ENCODE assay signal across 15 cellular contexts in genomic region chr3:193787496-193787870, GRCh38.
"Had no signal": no experiment of that assay in that cellular context is flagged by ENCODE, and none has a peak within 500 bp of the region (broad histone marks: within the 10 kb centered on the region; RNA-seq: fewer than 3 reads in every experiment).

No MANE protein-coding gene starts in this region.

- H3K36me3 Mint-ChIP-seq: activated naive CD4-positive, alpha-beta T cell treated with anti-CD3 and anti-CD28 coated beads, Interleukin-2, amount 50 U/mL, for 24 hours; activated naive CD8-positive, alpha-beta T cell treated with anti-CD3 and anti-CD28 coated beads, Interleukin-2, amount 10 ng/mL, durations not matched to agents 7 days and 5 days; brain had no signal

- DNase-seq: activated CD4-positive, alpha-beta T cell treated with anti-CD3 and anti-CD28 coated beads, Interleukin-2, amount 50 U/mL, for 4 hours; activated effector memory CD4-positive, alpha-beta T cell treated with anti-CD3 and anti-CD28 coated beads, Interleukin-2, amount 50 U/mL, for 16 hours; activated naive CD4-positive, alpha-beta T cell; activated naive CD8-positive, alpha-beta T cell treated with anti-CD3 and anti-CD28 coated beads, Interleukin-2, amount 10 ng/mL, durations not matched to agents 7 days and 5 days; activated T-cell treated with anti-CD3 and anti-CD28 coated beads, Interleukin-2, amount 50 U/mL, for 1 hour; central memory CD4-positive, alpha-beta T cell; NCI-H1436 treated with DMSO at 0.1 percent for 48 hours; T1000 had no signal

- H3K27ac ChIP-seq: PC-9 had no signal

- H2AFZ ChIP-seq: PC-9 had no signal

- H3K4me3 Mint-ChIP-seq: activated CD4-positive, alpha-beta T cell treated with anti-CD3 and anti-CD28 coated beads, Interleukin-2, amount 10 ng/mL, durations not matched to agents 24 days and 14 days; activated CD8-positive, alpha-beta T cell treated with anti-CD3 and anti-CD28 coated beads for 36 hours; activated naive CD4-positive, alpha-beta T cell treated with anti-CD3 and anti-CD28 coated beads, Interleukin-2, amount 50 U/mL, for 24 hours; activated naive CD8-positive, alpha-beta T cell treated with anti-CD3 and anti-CD28 coated beads, Interleukin-2, amount 10 ng/mL, durations not matched to agents 7 days and 5 days; activated T-cell treated with anti-CD3 and anti-CD28 coated beads, Interleukin-2, amount 50 U/mL, for 72 hours; activated T-helper 17 cell treated with anti-CD3 and anti-CD28 coated beads, Interleukin-2, amount 50 U/mL, for 72 hours had no signal

- H3K27ac Mint-ChIP-seq: activated CD4-positive, alpha-beta T cell treated with anti-CD3 and anti-CD28 coated beads, Interleukin-2, amount 10 ng/mL, durations not matched to agents 24 days and 14 days; activated CD8-positive, alpha-beta T cell treated with anti-CD3 and anti-CD28 coated beads for 36 hours; activated naive CD4-positive, alpha-beta T cell treated with anti-CD3 and anti-CD28 coated beads, Interleukin-2, amount 50 U/mL, for 24 hours; activated naive CD8-positive, alpha-beta T cell treated with anti-CD3 and anti-CD28 coated beads, Interleukin-2, amount 10 ng/mL, durations not matched to agents 7 days and 5 days; activated T-cell treated with anti-CD3 and anti-CD28 coated beads, Interleukin-2, amount 50 U/mL, for 72 hours; activated T-helper 17 cell treated with anti-CD3 and anti-CD28 coated beads, Interleukin-2, amount 50 U/mL, for 72 hours had no signal

- H3K4me3 ChIP-seq: PC-9 had no signal

- H3K9me3 Mint-ChIP-seq: activated CD4-positive, alpha-beta T cell treated with anti-CD3 and anti-CD28 coated beads, Interleukin-2, amount 10 ng/mL, durations not matched to agents 24 days and 14 days; activated CD8-positive, alpha-beta T cell treated with anti-CD3 and anti-CD28 coated beads for 36 hours; activated naive CD4-positive, alpha-beta T cell treated with anti-CD3 and anti-CD28 coated beads, Interleukin-2, amount 50 U/mL, for 24 hours; activated naive CD8-positive, alpha-beta T cell treated with anti-CD3 and anti-CD28 coated beads, Interleukin-2, amount 10 ng/mL, durations not matched to agents 7 days and 5 days; activated T-cell treated with anti-CD3 and anti-CD28 coated beads, Interleukin-2, amount 50 U/mL, for 72 hours; activated T-helper 17 cell treated with anti-CD3 and anti-CD28 coated beads, Interleukin-2, amount 50 U/mL, for 72 hours had no signal

- H3K4me1 Mint-ChIP-seq: activated naive CD4-positive, alpha-beta T cell treated with anti-CD3 and anti-CD28 coated beads, Interleukin-2, amount 50 U/mL, for 24 hours; activated T-helper 17 cell treated with anti-CD3 and anti-CD28 coated beads, Interleukin-2, amount 50 U/mL, for 72 hours had no signal

- H3K4me2 ChIP-seq: PC-9 had no signal
